ENCODE assay signal across 6 cellular contexts in genomic region chr12:46918631-46919030, GRCh38.
"Had no signal": no experiment of that assay in that cellular context is flagged by ENCODE, and none has a peak within 500 bp of the region (broad histone marks: within the 10 kb centered on the region; RNA-seq: fewer than 3 reads in every experiment).

No MANE protein-coding gene starts in this region.

- ATAC-seq: HepG2, K562 had no signal

- H3K27ac ChIP-seq: HL-60 had no signal

- H3K27me3 Mint-ChIP-seq: IgD-negative memory B cell had no signal

- H3K36me3 Mint-ChIP-seq: IgD-negative memory B cell had no signal

- DNase-seq: IMR-90, KBM-7 had no signal

- H3K4me3 Mint-ChIP-seq: IgD-negative memory B cell had no signal

- H3K27ac Mint-ChIP-seq: IgD-negative memory B cell had no signal

- H3K4me3 ChIP-seq: K562 had no signal
